8 cellular contexts compared by ENCODE assay signal in genomic region chr7:77105904-77106303, GRCh38. TPM values are rescaled to one million over a fixed set of nuclear protein-coding genes. Genes with fewer than 3 reads are reported as not detected.
A peak's percentile ranks its signal among the peaks of the same experiment; 100 is the strongest.
DNase-seq lines count a peak whose midpoint lies in the region; ATAC-seq, FAIRE-seq and TF ChIP-seq lines count a peak whose summit lies in the region.
"Not testable (repeated sequence)": the region's sequence is repeated elsewhere in the genome, so short reads cannot be mapped to it uniquely, and the experiment has no call there.
"Had no signal": no experiment of that assay in that cellular context is flagged by ENCODE, and none has a peak within 500 bp of the region (broad histone marks: within the 10 kb centered on the region; RNA-seq: fewer than 3 reads in every experiment).

No MANE protein-coding gene starts in this region.

- TF ChIP-seq RAD21 in K562 (CRISPR knock-in tag; conservative IDR thresholded peaks at IDR 0.05 in 1 of 2, IDR thresholded peaks at IDR 0.05 in 1 of 2), result not testable (repeated sequence)

- not testable (repeated sequence) for H3K4me2 ChIP-seq in K562 (ENCODE audit: insufficient read depth, low read length)

- intact Hi-C loops in K562 (cut with micrococcal nuclease), result not testable (repeated sequence)

- not testable (repeated sequence) for H3K36me3 ChIP-seq in K562 (ENCODE audit: control insufficient read depth, insufficient read depth, low read length)

- BruUV-seq in K562 (replicated peaks; lab: Mats Ljungman, UMichigan), result not testable (repeated sequence)

- ATAC-seq in K562, result not testable (repeated sequence)

- H2AFZ ChIP-seq in K562 (ENCODE audit: low read depth, low read length), result not testable (repeated sequence)

- peak; percentile 18 for DNase-seq in AG04450 (ENCODE audit: low read depth, low spot score)
- DNase-seq in EH (ENCODE audit: low read depth), result peak; percentile 48
- DNase-seq in H54 (ENCODE audit: insufficient read length, low spot score); K562 (ENCODE audit: extremely low read depth in 1 of 4, low spot score in 3 of 4): not testable (repeated sequence)
- peak; percentile 12 for DNase-seq in LHCN-M2 (ENCODE audit: low read depth)
- DNase-seq in fibroblast of gingiva (ENCODE audit: low read depth), result peak; percentile 5
- peak; percentile 25 for DNase-seq in iris pigment epithelial cell (ENCODE audit: low read depth)

- H4K20me1 ChIP-seq in K562 (replicated peaks; ENCODE audit: control insufficient read depth, insufficient read depth, low read length), result not testable (repeated sequence)

- 25% methylated on average over 3 of the region's 3 CpGs for WGBS in K562 (ENCODE audit: insufficient coverage, low coverage, missing lambda C conversion rate)

- TF ChIP-seq CTCF in AG04450 (IDR thresholded peaks at IDR 0.05; ENCODE audit: low read depth, low read length); K562 (IDR thresholded peaks at IDR 0.05 in 2 of 3, conservative IDR thresholded peaks at IDR 0.05 in 1 of 3; ENCODE audit: insufficient read depth in 2 of 3, low read depth in 1 of 3, low read length in 3 of 3): not testable (repeated sequence)

- not testable (repeated sequence) for H3K4me3 ChIP-seq in AG04450 (ENCODE audit: low read depth, low read length); K562

- H3K27me3 ChIP-seq in AG04450 (ENCODE audit: control insufficient read depth, insufficient read depth, low read length); K562 (ENCODE audit: control insufficient read depth in 2 of 2, insufficient read depth in 2 of 2, low read length in 2 of 2): not testable (repeated sequence)

- POLR2A ChIA-PET in AG04450 (lab: Yijun Ruan, JAX); K562 (lab: Yijun Ruan, JAX): not testable (repeated sequence)

- not testable (repeated sequence) for H3K27ac ChIP-seq in AG04450 (ENCODE audit: low read depth, low read length); K562 (ENCODE audit: extremely low read depth, low read depth, low read length)

- peak; percentile 96 for FAIRE-seq in H54 (lab: Jason Lieb, UNC)
- FAIRE-seq in K562 (lab: Jason Lieb, UNC), result peak; percentile 49

- H3K9me1 ChIP-seq in K562 (ENCODE audit: control insufficient read depth, insufficient read depth, low read length), result not testable (repeated sequence)

- not testable (repeated sequence) for TF ChIP-seq EP300 in K562 (IDR thresholded peaks at IDR 0.05; ENCODE audit: low read length)

- TF ChIP-seq POLR2A in H54 (IDR thresholded peaks at IDR 0.05; ENCODE audit: low read depth, low read length); K562 (conservative IDR thresholded peaks at IDR 0.05): not testable (repeated sequence)

- not testable (repeated sequence) for H3K9me3 ChIP-seq in AG04450 (ENCODE audit: control insufficient read depth, insufficient read depth, low read length); K562 (replicated peaks; ENCODE audit: control insufficient read depth, insufficient read depth, low read depth, low read length)

- H3K79me2 ChIP-seq in K562 (ENCODE audit: control insufficient read depth, insufficient read depth, low read length), result not testable (repeated sequence)

- in situ Hi-C loops in K562 (cut with MboI), result not testable (repeated sequence)

- H3K4me1 ChIP-seq in K562 (replicated peaks in 1 of 2; ENCODE audit: control insufficient read depth in 2 of 2, insufficient read depth in 2 of 2, low read length in 2 of 2), result not testable (repeated sequence)

- CTCF ChIA-PET in AG04450 (lab: Charles Lee); K562 (lab: Yijun Ruan, JAX; ENCODE audit: low intra/inter-chr PET ratio): not testable (repeated sequence)

- not testable (repeated sequence) for H3K9ac ChIP-seq in K562 (ENCODE audit: insufficient read depth in 1 of 2, low read depth in 2 of 2, low read length in 2 of 2)

RNA-seq across cellular contexts. Expression of gene CCDC146, which starts 16.5 kb away (rescaled TPM):
- polyA plus RNA-seq in AG04450 (2011; rRNA removed), result 8.8 and 9.0 TPM in 2 replicates
- polyA minus RNA-seq in AG04450 (2011; rRNA and poly(A)+ RNA removed), result 3.7 and 6.3 TPM in 2 replicates
- total RNA-seq in LHCN-M2 (2014; rRNA removed), result 0.92 and 2.1 TPM in 2 replicates
- polyA plus RNA-seq in LHCN-M2 (2012), result 0.52 TPM
- total RNA-seq in K562 (2011; cell fraction: chromatin; rRNA removed; ENCODE audit: low replicate concordance), result 0.67 and 2.3 TPM in 2 replicates
- total RNA-seq in K562 (2011; cell fraction: nucleolus; rRNA removed), result 0.66 TPM in 1 of 2 replicates, not detected in the other
- 1.0 TPM in 1 of 2 replicates, not detected in the other for total RNA-seq in K562 (2011; cell fraction: nucleoplasm; rRNA removed)
- 0.23 and 0.49 TPM in 2 replicates for total RNA-seq in K562 (2014; rRNA removed)
- 0.29 and 0.89 TPM in 2 replicates for total RNA-seq in K562 (2014; rRNA removed; fragmentation: Illumina TruSeq; extraction: Trizol)
- total RNA-seq in K562 (2015; rRNA removed; fragmentation: Illumina TruSeq; extraction: Trizol), result 0.23 and 0.98 TPM in 2 replicates
- total RNA-seq in K562 (2021), result 0.18 and 0.92 TPM in 2 replicates
- polyA plus RNA-seq in K562 (2011; rRNA removed), result 0.59 and 0.72 TPM in 2 replicates
- polyA plus RNA-seq in K562 (2011; cell fraction: cytosol; rRNA removed), result 0.19 TPM in 1 of 2 replicates, not detected in the other
- polyA plus RNA-seq in K562 (2011; cell fraction: nucleus; rRNA removed), result 1.2 and 2.4 TPM in 2 replicates
- polyA plus RNA-seq in K562 (2012), result 0.22 and 1.7 TPM in 2 replicates
- 0.22 and 0.51 TPM in 2 replicates for polyA plus RNA-seq in K562 (2014; fragmentation: Illumina TruSeq; extraction: Trizol)
- polyA plus RNA-seq in K562 (2014; fragmentation: Nextera tagmentation; extraction: Ambion mirVana), result under 1 TPM in 1 of 2 experiments, not detected in 1; 0.10 TPM
- 0.17 and 0.76 TPM in 2 replicates for polyA plus RNA-seq in K562 (2014; rRNA removed)
- 0.42 TPM in 1 of 2 replicates, not detected in the other for polyA minus RNA-seq in K562 (2011; rRNA and poly(A)+ RNA removed)
- not detected in 2 replicates for polyA minus RNA-seq in K562 (2011; cell fraction: cytosol; rRNA and poly(A)+ RNA removed)
- 0.44 TPM in 1 of 2 replicates, not detected in the other for polyA minus RNA-seq in K562 (2011; cell fraction: nucleus; rRNA and poly(A)+ RNA removed)

RNA-seq across cellular contexts. Expression of gene SPDYE18, which starts 43.5 kb away (rescaled TPM):
- 0.11 TPM in 1 of 2 replicates, not detected in the other for polyA plus RNA-seq in AG04450 (2011; rRNA removed)
- not detected in 2 replicates for polyA minus RNA-seq in AG04450 (2011; rRNA and poly(A)+ RNA removed)
- total RNA-seq in LHCN-M2 (2014; rRNA removed), result 0.17 TPM in 1 of 2 replicates, not detected in the other
- polyA plus RNA-seq in LHCN-M2 (2012), result 0.07 TPM
- total RNA-seq in K562 (2011; cell fraction: chromatin; rRNA removed; ENCODE audit: low replicate concordance), result 0.56 TPM in 1 of 2 replicates, not detected in the other
- 0.33 and 0.39 TPM in 2 replicates for total RNA-seq in K562 (2011; cell fraction: nucleolus; rRNA removed)
- not detected in 2 replicates for total RNA-seq in K562 (2011; cell fraction: nucleoplasm; rRNA removed)
- total RNA-seq in K562 (2014; rRNA removed), result 0.33 TPM in 1 of 2 replicates, not detected in the other
- 0.18 and 0.32 TPM in 2 replicates for total RNA-seq in K562 (2014; rRNA removed; fragmentation: Illumina TruSeq; extraction: Trizol)
- 0.25 TPM in 1 of 2 replicates, not detected in the other for total RNA-seq in K562 (2015; rRNA removed; fragmentation: Illumina TruSeq; extraction: Trizol)
- 0.44 TPM in 1 of 2 replicates, not detected in the other for total RNA-seq in K562 (2021)
- polyA plus RNA-seq in K562 (2011; rRNA removed), result 0.11 and 0.26 TPM in 2 replicates
- polyA plus RNA-seq in K562 (2011; cell fraction: cytosol; rRNA removed), result 0.06 TPM in 1 of 2 replicates, not detected in the other
- polyA plus RNA-seq in K562 (2011; cell fraction: nucleus; rRNA removed), result 0.24 and 1.1 TPM in 2 replicates
- polyA plus RNA-seq in K562 (2012), result 0.10 and 0.22 TPM in 2 replicates
- polyA plus RNA-seq in K562 (2014; fragmentation: Illumina TruSeq; extraction: Trizol), result 0.18 TPM in 1 of 2 replicates, not detected in the other
- not detected for polyA plus RNA-seq in K562 (2014; fragmentation: Nextera tagmentation; extraction: Ambion mirVana)
- polyA plus RNA-seq in K562 (2014; rRNA removed), result 0.13 and 0.16 TPM in 2 replicates
- 0.28 TPM in 1 of 2 replicates, not detected in the other for polyA minus RNA-seq in K562 (2011; rRNA and poly(A)+ RNA removed)
- not detected in 2 replicates for polyA minus RNA-seq in K562 (2011; cell fraction: cytosol; rRNA and poly(A)+ RNA removed)
- not detected in 2 replicates for polyA minus RNA-seq in K562 (2011; cell fraction: nucleus; rRNA and poly(A)+ RNA removed)
- polyA plus RNA-seq: IgD-negative memory B cell had no signal
